ENCODE assay signal across 1 cellular context in genomic region chr2:127901339-127902072, GRCh38.
TF ChIP-seq lines count a peak whose summit lies in the region.

No MANE protein-coding gene starts in this region.

TF ChIP-seq in H1, 55 proteins besides CTCF, POLR2A, EP300 and RAD21:
- no peak for TF ChIP-seq FOSL1 (IDR thresholded peaks at IDR 0.05; ENCODE audit: insufficient read depth, low read depth, low read length)
